In the genomic region with DNA sequence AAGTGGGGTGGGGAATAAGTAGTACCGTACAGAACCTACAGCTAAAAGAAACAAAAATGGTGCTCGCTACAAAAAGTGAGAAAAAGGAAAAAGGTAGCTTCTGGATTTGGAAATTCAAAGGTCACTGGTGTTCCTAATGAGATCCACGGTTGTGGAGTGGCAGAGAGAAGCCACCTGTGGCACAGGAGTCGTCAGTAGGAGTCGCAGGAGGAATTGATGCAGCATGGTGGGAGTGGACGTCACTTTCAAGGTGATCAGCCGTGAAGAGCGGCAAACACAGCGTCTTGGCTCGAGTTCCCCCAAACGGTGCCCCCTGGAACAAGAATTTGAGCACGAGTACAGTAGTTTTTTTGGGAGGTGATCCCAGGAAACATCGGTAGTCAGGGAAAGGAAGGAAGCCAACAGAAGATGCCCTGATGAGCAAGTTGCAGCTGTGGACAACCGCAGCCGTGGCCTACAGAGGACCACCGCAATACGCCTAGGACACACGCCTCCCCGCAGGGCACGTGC, we compare ENCODE assay signal across 8 cellular contexts. TPM values are rescaled to one million over a fixed set of nuclear protein-coding genes. Genes with fewer than 3 reads are reported as not detected.
DNase-seq lines count a peak whose midpoint lies in the region; ATAC-seq and TF ChIP-seq lines count a peak whose summit lies in the region.

No MANE protein-coding gene starts in this region.

- peak in 1 of 2 donors; percentile 21 for ATAC-seq in activated T-cell treated with anti-CD3 and anti-CD28 coated beads, Interleukin-2, amount 50 U/mL, for 4 hours
- ATAC-seq in HG02642 (IDR thresholded peaks at IDR 0.05; ENCODE audit: poor library complexity, unreplicated experiment) = no peak
- no peak for ATAC-seq in GM21360 (IDR thresholded peaks at IDR 0.05; ENCODE audit: unreplicated experiment)
- ATAC-seq in HG03520 (IDR thresholded peaks at IDR 0.05; ENCODE audit: unreplicated experiment) = no peak

- WGBS in iPS DF 6.9 (ENCODE audit: insufficient coverage, insufficient read length) = no CpG with 5 or more reads among the region's 20 CpGs

- H3K36me3 ChIP-seq in BE2C (peaks cover 2% of the 10 kb centered on the region), HUES48 (ENCODE audit: control insufficient read depth, insufficient read depth, low read length) (peaks cover 5% of the 10 kb centered on the region), iPS DF 6.9 (ENCODE audit: control insufficient read depth, insufficient read depth, low read length) (no peaks in the 10 kb centered on the region)

- H3K4me1 ChIP-seq in BE2C = no peaks in the 10 kb centered on the region
- H3K4me1 ChIP-seq in HUES48 (ENCODE audit: control insufficient read depth, insufficient read depth, low read length) = peaks cover 11% of the 10 kb centered on the region
- H3K4me1 ChIP-seq in iPS DF 6.9 (ENCODE audit: control insufficient read depth, insufficient read depth, low read length) = 0 out of 2 replicates have a peak, but pooled peaks cover 2% of the 10 kb centered on the region

- H3K27me3 ChIP-seq in BE2C (no peaks in the 10 kb centered on the region), HUES48 (ENCODE audit: control insufficient read depth, insufficient read depth, low read length) (peaks cover 20% of the 10 kb centered on the region), iPS DF 6.9 (ENCODE audit: control insufficient read depth, insufficient read depth, low read length) (no peaks in the 10 kb centered on the region)

- peak overlapping the region; percentile 71 for H3K4me3 ChIP-seq in BE2C (ENCODE audit: low read depth, low read length)
- H3K4me3 ChIP-seq in HUES48 (ENCODE audit: low read depth, low read length) = peak overlapping the region; percentile 76
- peak overlapping the region; percentile 84; the same call in 1 of the 2 replicates for H3K4me3 ChIP-seq in iPS DF 6.9 (ENCODE audit: low read length)

- DNase-seq in BE2C (peak; percentile 8), iPS DF 6.9 (ENCODE audit: low read depth, low spot score) (no peak)
- peak; percentile 13 for DNase-seq in activated T-cell treated with anti-CD3 and anti-CD28 coated beads, Interleukin-2, amount 50 U/mL, for 4 hours
- peak; percentile 30 for DNase-seq in stimulated activated CD4-positive, alpha-beta T cell treated with anti-CD3 and anti-CD28 coated beads, Interleukin-4, amount 100 ng/mL, for 24 hours

- no peaks in the 10 kb centered on the region for H3K9me3 ChIP-seq in BE2C
- no peaks in the 10 kb centered on the region for H3K9me3 ChIP-seq in HUES48 (ENCODE audit: control insufficient read depth, insufficient read depth, low read length)
- H3K9me3 ChIP-seq in iPS DF 6.9 (ENCODE audit: control insufficient read depth, insufficient read depth, low read length) = no peaks in the 10 kb centered on the region

- no peaks in the 10 kb centered on the region for H3K9me3 Mint-ChIP-seq in activated T-cell treated with anti-CD3 and anti-CD28 coated beads, Interleukin-2, amount 50 U/mL, for 4 hours

- no peak overlapping the region for H3K27ac ChIP-seq in HUES48 (ENCODE audit: low read depth, low read length)
- no peak overlapping the region for H3K27ac ChIP-seq in iPS DF 6.9 (ENCODE audit: low read length)

- H3K9ac ChIP-seq in HUES48 (ENCODE audit: low read depth, low read length) = 0 out of 2 replicates have a peak overlapping the region, but pooled peaks have one; percentile 20

- no peaks in the 10 kb centered on the region for H3K27me3 Mint-ChIP-seq in activated T-cell treated with anti-CD3 and anti-CD28 coated beads, Interleukin-2, amount 50 U/mL, for 4 hours (ENCODE audit: low read depth)

- TF ChIP-seq CTCF in BE2C (IDR thresholded peaks at IDR 0.05; ENCODE audit: low read depth, low read length) = no peak; the same call in 1 of the 2 replicates

- peaks cover 28% of the 10 kb centered on the region for H3K4me1 Mint-ChIP-seq in activated T-cell treated with anti-CD3 and anti-CD28 coated beads, Interleukin-2, amount 50 U/mL, for 4 hours (ENCODE audit: low read depth)

- peaks cover 7% of the 10 kb centered on the region for H3K36me3 Mint-ChIP-seq in activated T-cell treated with anti-CD3 and anti-CD28 coated beads, Interleukin-2, amount 50 U/mL, for 4 hours (ENCODE audit: insufficient read depth)

- peak overlapping the region; percentile 91 for H3K4me3 Mint-ChIP-seq in activated T-cell treated with anti-CD3 and anti-CD28 coated beads, Interleukin-2, amount 50 U/mL, for 4 hours

RNA-seq across cellular contexts. Expression of gene TTL, which starts 1.4 kb away (rescaled TPM):
- 25.9 TPM for polyA plus RNA-seq in BE2C (2012; ENCODE audit: insufficient read depth, insufficient read length, low read depth)
- 10 to 100 TPM; 26.7 to 31.4 (median 28.6) TPM for total RNA-seq in activated T-cell treated with anti-CD3 and anti-CD28 coated beads, Interleukin-2, amount 50 U/mL, for 4 hours

RNA-seq across cellular contexts. Expression of gene RGPD8, which starts 47.1 kb away (rescaled TPM):
- not detected for polyA plus RNA-seq in BE2C (2012; ENCODE audit: insufficient read depth, insufficient read length, low read depth)
- total RNA-seq in activated T-cell treated with anti-CD3 and anti-CD28 coated beads, Interleukin-2, amount 50 U/mL, for 4 hours = 10 to 100 TPM in 2 of 3 donors, 1 to 10 TPM in 1; 9.9 to 14.0 (median 10.8) TPM
